In the genomic region with DNA sequence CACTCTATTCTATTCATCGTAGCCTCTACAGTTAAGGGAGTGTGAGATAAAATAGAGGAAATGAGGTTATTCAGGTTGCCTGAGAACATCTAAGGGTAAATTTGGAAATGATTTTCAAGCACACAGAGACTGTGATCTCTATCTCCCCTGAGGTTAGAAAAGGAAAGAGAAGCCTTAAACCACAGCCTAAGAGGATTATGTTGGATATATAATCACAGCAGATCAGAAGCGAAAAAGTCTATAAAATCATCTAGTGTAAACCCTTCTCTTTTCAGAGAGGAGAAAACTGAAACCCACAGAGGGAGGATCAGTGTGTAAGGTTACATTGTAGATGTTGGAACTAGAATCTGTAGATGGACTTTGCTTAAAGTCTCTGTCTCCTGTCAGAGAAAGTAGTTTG, we compare ENCODE assay signal across 1 cellular context.
A peak's percentile ranks its signal among the peaks of the same experiment; 100 is the strongest.
TF ChIP-seq lines count a peak whose summit lies in the region.

No MANE protein-coding gene starts in this region.

TF ChIP-seq in HEK293, 187 proteins besides CTCF, POLR2A, EP300 and RAD21 (continued from another document and continues in another):
- TF ChIP-seq GLI2 (tag by site-specific recombination; IDR thresholded peaks at IDR 0.05; ENCODE audit: borderline replicate concordance, low read depth) (no peak), ZNF677 (tag by site-specific recombination; IDR thresholded peaks at IDR 0.05) (no peak), ZNF704 (tag by site-specific recombination; IDR thresholded peaks at IDR 0.05) (no peak), MEIS1 (CRISPR knock-in tag; IDR thresholded peaks at IDR 0.05; ENCODE audit: borderline replicate concordance) (no peak), ZNF37A (tag by site-specific recombination; IDR thresholded peaks at IDR 0.05) (no peak), ZNF473 (tag by site-specific recombination; IDR thresholded peaks at IDR 0.05) (no peak), ZNF146 (tag by site-specific recombination; IDR thresholded peaks at IDR 0.05) (no peak), ZNF155 (tag by site-specific recombination; IDR thresholded peaks at IDR 0.05) (no peak), ZNF777 (tag by site-specific recombination; IDR thresholded peaks at IDR 0.05; ENCODE audit: borderline replicate concordance) (no peak), KLF16 (tag by site-specific recombination; IDR thresholded peaks at IDR 0.05) (no peak), ZNF521 (tag by site-specific recombination; IDR thresholded peaks at IDR 0.05) (no peak), ZNF274 (IDR thresholded peaks at IDR 0.05; ENCODE audit: low read length) (no peak), ZNF274 (tag by site-specific recombination; IDR thresholded peaks at IDR 0.05; ENCODE audit: borderline replicate concordance) (no peak), KLF9 (tag by site-specific recombination; IDR thresholded peaks at IDR 0.05; ENCODE audit: low read depth) (no peak), RBAK (tag by site-specific recombination; IDR thresholded peaks at IDR 0.05) (no peak), ZBTB26 (tag by site-specific recombination; optimal IDR thresholded peaks at IDR 0.05) (no peak), ZNF350 (tag by site-specific recombination; IDR thresholded peaks at IDR 0.05) (no peak), OVOL3 (tag by site-specific recombination; IDR thresholded peaks at IDR 0.05) (peak; percentile 12; the same call in 1 of the 2 replicates), EGR2 (tag by site-specific recombination; IDR thresholded peaks at IDR 0.05; ENCODE audit: low read depth) (no peak), MZF1 (tag by site-specific recombination; IDR thresholded peaks at IDR 0.05; ENCODE audit: borderline replicate concordance) (peak; percentile 50; the same call in 1 of the 2 replicates), ZNF843 (tag by site-specific recombination; IDR thresholded peaks at IDR 0.05) (peak; percentile 89), HOXD13 (CRISPR knock-in tag; IDR thresholded peaks at IDR 0.05; ENCODE audit: borderline replicate concordance) (no peak), ZNF629 (tag by site-specific recombination; IDR thresholded peaks at IDR 0.05) (no peak), ATF2 (tag by site-specific recombination; IDR thresholded peaks at IDR 0.05; ENCODE audit: low read depth) (no peak), OSR2 (tag by site-specific recombination; IDR thresholded peaks at IDR 0.05) (peak; percentile 85), ZNF16 (tag by site-specific recombination; IDR thresholded peaks at IDR 0.05; ENCODE audit: low read depth) (no peak), ZNF366 (tag by site-specific recombination; conservative IDR thresholded peaks at IDR 0.05) (no peak), KLF7 (tag by site-specific recombination; IDR thresholded peaks at IDR 0.05; ENCODE audit: borderline replicate concordance) (no peak), ZNF138 (tag by site-specific recombination; IDR thresholded peaks at IDR 0.05; ENCODE audit: borderline replicate concordance) (no peak), WT1 (tag by site-specific recombination; IDR thresholded peaks at IDR 0.05) (peak; percentile 78), YY1 (tag by site-specific recombination; IDR thresholded peaks at IDR 0.05) (no peak), ZBTB17 (tag by site-specific recombination; IDR thresholded peaks at IDR 0.05) (peak; percentile 60; the same call in 1 of the 2 replicates), ZNF664 (tag by site-specific recombination; IDR thresholded peaks at IDR 0.05) (no peak), ZNF266 (tag by site-specific recombination; IDR thresholded peaks at IDR 0.05; ENCODE audit: low read depth) (no peak), ZSCAN18 (tag by site-specific recombination; IDR thresholded peaks at IDR 0.05) (no peak), ZNF221 (tag by site-specific recombination; IDR thresholded peaks at IDR 0.05; ENCODE audit: borderline replicate concordance) (no peak), FEZF1 (tag by site-specific recombination; IDR thresholded peaks at IDR 0.05) (peak; percentile 57; the same call in 1 of the 2 replicates), ZFP37 (tag by site-specific recombination; IDR thresholded peaks at IDR 0.05) (no peak), PRDM6 (tag by site-specific recombination; IDR thresholded peaks at IDR 0.05) (peak; percentile 64), PRDM1 (tag by site-specific recombination; IDR thresholded peaks at IDR 0.05) (no peak), IKZF3 (tag by site-specific recombination; IDR thresholded peaks at IDR 0.05) (no peak)
- TF ChIP-seq, protein P1, sequence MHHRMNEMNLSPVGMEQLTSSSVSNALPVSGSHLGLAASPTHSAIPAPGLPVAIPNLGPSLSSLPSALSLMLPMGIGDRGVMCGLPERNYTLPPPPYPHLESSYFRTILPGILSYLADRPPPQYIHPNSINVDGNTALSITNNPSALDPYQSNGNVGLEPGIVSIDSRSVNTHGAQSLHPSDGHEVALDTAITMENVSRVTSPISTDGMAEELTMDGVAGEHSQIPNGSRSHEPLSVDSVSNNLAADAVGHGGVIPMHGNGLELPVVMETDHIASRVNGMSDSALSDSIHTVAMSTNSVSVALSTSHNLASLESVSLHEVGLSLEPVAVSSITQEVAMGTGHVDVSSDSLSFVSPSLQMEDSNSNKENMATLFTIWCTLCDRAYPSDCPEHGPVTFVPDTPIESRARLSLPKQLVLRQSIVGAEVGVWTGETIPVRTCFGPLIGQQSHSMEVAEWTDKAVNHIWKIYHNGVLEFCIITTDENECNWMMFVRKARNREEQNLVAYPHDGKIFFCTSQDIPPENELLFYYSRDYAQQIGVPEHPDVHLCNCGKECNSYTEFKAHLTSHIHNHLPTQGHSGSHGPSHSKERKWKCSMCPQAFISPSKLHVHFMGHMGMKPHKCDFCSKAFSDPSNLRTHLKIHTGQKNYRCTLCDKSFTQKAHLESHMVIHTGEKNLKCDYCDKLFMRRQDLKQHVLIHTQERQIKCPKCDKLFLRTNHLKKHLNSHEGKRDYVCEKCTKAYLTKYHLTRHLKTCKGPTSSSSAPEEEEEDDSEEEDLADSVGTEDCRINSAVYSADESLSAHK (tag by site-specific recombination; IDR thresholded peaks at IDR 0.05) = peak; percentile 59
- TF ChIP-seq, protein P2, sequence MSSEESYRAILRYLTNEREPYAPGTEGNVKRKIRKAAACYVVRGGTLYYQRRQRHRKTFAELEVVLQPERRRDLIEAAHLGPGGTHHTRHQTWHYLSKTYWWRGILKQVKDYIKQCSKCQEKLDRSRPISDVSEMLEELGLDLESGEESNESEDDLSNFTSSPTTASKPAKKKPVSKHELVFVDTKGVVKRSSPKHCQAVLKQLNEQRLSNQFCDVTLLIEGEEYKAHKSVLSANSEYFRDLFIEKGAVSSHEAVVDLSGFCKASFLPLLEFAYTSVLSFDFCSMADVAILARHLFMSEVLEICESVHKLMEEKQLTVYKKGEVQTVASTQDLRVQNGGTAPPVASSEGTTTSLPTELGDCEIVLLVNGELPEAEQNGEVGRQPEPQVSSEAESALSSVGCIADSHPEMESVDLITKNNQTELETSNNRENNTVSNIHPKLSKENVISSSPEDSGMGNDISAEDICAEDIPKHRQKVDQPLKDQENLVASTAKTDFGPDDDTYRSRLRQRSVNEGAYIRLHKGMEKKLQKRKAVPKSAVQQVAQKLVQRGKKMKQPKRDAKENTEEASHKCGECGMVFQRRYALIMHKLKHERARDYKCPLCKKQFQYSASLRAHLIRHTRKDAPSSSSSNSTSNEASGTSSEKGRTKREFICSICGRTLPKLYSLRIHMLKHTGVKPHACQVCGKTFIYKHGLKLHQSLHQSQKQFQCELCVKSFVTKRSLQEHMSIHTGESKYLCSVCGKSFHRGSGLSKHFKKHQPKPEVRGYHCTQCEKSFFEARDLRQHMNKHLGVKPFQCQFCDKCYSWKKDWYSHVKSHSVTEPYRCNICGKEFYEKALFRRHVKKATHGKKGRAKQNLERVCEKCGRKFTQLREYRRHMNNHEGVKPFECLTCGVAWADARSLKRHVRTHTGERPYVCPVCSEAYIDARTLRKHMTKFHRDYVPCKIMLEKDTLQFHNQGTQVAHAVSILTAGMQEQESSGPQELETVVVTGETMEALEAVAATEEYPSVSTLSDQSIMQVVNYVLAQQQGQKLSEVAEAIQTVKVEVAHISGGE (tag by site-specific recombination; conservative IDR thresholded peaks at IDR 0.05; ENCODE audit: low read depth) = no peak
- TF ChIP-seq, protein P3, sequence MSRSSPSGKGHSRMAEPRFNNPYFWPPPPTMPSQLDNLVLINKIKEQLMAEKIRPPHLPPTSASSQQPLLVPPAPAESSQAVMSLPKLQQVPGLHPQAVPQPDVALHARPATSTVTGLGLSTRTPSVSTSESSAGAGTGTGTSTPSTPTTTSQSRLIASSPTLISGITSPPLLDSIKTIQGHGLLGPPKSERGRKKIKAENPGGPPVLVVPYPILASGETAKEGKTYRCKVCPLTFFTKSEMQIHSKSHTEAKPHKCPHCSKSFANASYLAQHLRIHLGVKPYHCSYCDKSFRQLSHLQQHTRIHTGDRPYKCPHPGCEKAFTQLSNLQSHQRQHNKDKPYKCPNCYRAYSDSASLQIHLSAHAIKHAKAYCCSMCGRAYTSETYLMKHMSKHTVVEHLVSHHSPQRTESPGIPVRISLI (tag by site-specific recombination; IDR thresholded peaks at IDR 0.05) = no peak
- TF ChIP-seq, protein P4, sequence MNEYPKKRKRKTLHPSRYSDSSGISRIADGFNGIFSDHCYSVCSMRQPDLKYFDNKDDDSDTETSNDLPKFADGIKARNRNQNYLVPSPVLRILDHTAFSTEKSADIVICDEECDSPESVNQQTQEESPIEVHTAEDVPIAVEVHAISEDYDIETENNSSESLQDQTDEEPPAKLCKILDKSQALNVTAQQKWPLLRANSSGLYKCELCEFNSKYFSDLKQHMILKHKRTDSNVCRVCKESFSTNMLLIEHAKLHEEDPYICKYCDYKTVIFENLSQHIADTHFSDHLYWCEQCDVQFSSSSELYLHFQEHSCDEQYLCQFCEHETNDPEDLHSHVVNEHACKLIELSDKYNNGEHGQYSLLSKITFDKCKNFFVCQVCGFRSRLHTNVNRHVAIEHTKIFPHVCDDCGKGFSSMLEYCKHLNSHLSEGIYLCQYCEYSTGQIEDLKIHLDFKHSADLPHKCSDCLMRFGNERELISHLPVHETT (tag by site-specific recombination; IDR thresholded peaks at IDR 0.05) = no peak
